In genomic region chr12:57890191-57891120, GRCh38 we compare ENCODE assay signal across 10 cellular contexts. TPM values are rescaled to one million over a fixed set of nuclear protein-coding genes. Genes with fewer than 3 reads are reported as not detected.
DNase-seq lines count a peak whose midpoint lies in the region; TF ChIP-seq lines count a peak whose summit lies in the region.
"Had no signal": no experiment of that assay in that cellular context is flagged by ENCODE, and none has a peak within 500 bp of the region (broad histone marks: within the 10 kb centered on the region; RNA-seq: fewer than 3 reads in every experiment).

No MANE protein-coding gene starts in this region.

- H3K27ac ChIP-seq in epithelial cell of prostate (peak overlapping the region; percentile 98), neuronal stem cell (replicated peaks; ENCODE audit: low read length) (no peak overlapping the region)

- no peak overlapping the region for H4K91ac ChIP-seq in neuronal stem cell (ENCODE audit: low read depth, low read length, poor library complexity)

- H3K9me3 ChIP-seq in neuronal stem cell (replicated peaks in 1 of 2; ENCODE audit: control insufficient read depth in 2 of 2, insufficient read depth in 1 of 2, low read depth in 1 of 2, low read length in 2 of 2) (no peaks in the 10 kb centered on the region), BE2C (no peaks in the 10 kb centered on the region)
- H3K9me3 ChIP-seq: pancreas had no signal

- peak overlapping the region; percentile 19 for H3K23ac ChIP-seq in neuronal stem cell (ENCODE audit: low read depth, low read length, poor library complexity)

- no peak overlapping the region for H3K18ac ChIP-seq in neuronal stem cell (ENCODE audit: low read length)

- H2AK5ac ChIP-seq in neuronal stem cell (ENCODE audit: low read depth, low read length): no peak overlapping the region

- H3K4me2 ChIP-seq in neuronal stem cell (ENCODE audit: insufficient read depth, low read length, poor library complexity, severe bottlenecking): no peak overlapping the region

- H3K9ac ChIP-seq in neuronal stem cell (ENCODE audit: low read depth, low read length, poor library complexity): no peak overlapping the region

- H2BK15ac ChIP-seq in neuronal stem cell (ENCODE audit: low read length): peak overlapping the region; percentile 84

- H3K4ac ChIP-seq in neuronal stem cell (ENCODE audit: low read length): no peak overlapping the region

- H2BK12ac ChIP-seq in neuronal stem cell (ENCODE audit: low read length): no peak overlapping the region

- H3K4me3 ChIP-seq in neuronal stem cell (ENCODE audit: low read length in 2 of 2) (no peak overlapping the region), BE2C (ENCODE audit: low read depth, low read length) (no peak overlapping the region)
- H3K4me3 ChIP-seq: pancreas had no signal

- no CpG with 5 or more reads among the region's 14 CpGs for WGBS in neuronal stem cell (ENCODE audit: extremely low coverage in 2 of 2, insufficient read length in 2 of 2, insufficient replicate concordance in 1 of 2), 2 donors

- no peak overlapping the region for H4K8ac ChIP-seq in neuronal stem cell (ENCODE audit: low read depth, low read length)

- no peak overlapping the region for H2AFZ ChIP-seq in neuronal stem cell (ENCODE audit: low read length)

- H3K36me3 ChIP-seq in neuronal stem cell (replicated peaks in 1 of 2; ENCODE audit: control insufficient read depth in 2 of 2, insufficient read depth in 2 of 2, low read length in 2 of 2): no peaks in the 10 kb centered on the region
- H3K36me3 ChIP-seq in BE2C: no peaks in the 10 kb centered on the region
- H3K36me3 ChIP-seq: pancreas had no signal

- no peak for TF ChIP-seq CTCF in BE2C (IDR thresholded peaks at IDR 0.05; ENCODE audit: low read depth, low read length)

- H3K4me1 ChIP-seq in neuronal stem cell (ENCODE audit: control insufficient read depth in 2 of 2, insufficient read depth in 1 of 2, low read depth in 1 of 2, low read length in 2 of 2) (peaks cover 28 to 34% of the 10 kb centered on the region in 2 donors), BE2C (peaks cover 53% of the 10 kb centered on the region)

- H2BK120ac ChIP-seq in neuronal stem cell (ENCODE audit: low read depth, low read length): peak overlapping the region; percentile 10

- H3K27me3 ChIP-seq in neuronal stem cell (ENCODE audit: control insufficient read depth in 3 of 3, insufficient read depth in 3 of 3, low read depth in 1 of 3, low read length in 3 of 3) (no peaks in the 10 kb centered on the region), BE2C (no peaks in the 10 kb centered on the region)
- H3K27me3 ChIP-seq: pancreas had no signal

- no peak overlapping the region for H3K14ac ChIP-seq in neuronal stem cell (ENCODE audit: low read length)

- no peaks in the 10 kb centered on the region for H3K79me1 ChIP-seq in neuronal stem cell (ENCODE audit: low read depth, low read length)

- DNase-seq in A172 (ENCODE audit: low spot score) (peak; percentile 35), NCI-H2107 treated with DMSO at 0.1 percent for 48 hours (lab: John Stamatoyannopoulos, UW; ENCODE audit: unreplicated experiment) (peak; percentile 84), epithelial cell of prostate (ENCODE audit: low read depth, low spot score) (peak; percentile 49), neuronal stem cell (ENCODE audit: low spot score) (no peak), BE2C (no peak), NCI-H1048 (lab: John Stamatoyannopoulos, UW) (no peak), mesenteric fat pad (ENCODE audit: low spot score) (no peak), OCI-M1 (lab: John Stamatoyannopoulos, UW) (no peak)
- DNase-seq: erythroblast had no signal

- H2BK5ac ChIP-seq in neuronal stem cell (ENCODE audit: low read length): no peak overlapping the region

RNA-seq across cellular contexts. Expression of gene CTDSP2, which starts 43.9 kb away (rescaled TPM):
- total RNA-seq in A172 (2014; rRNA removed; shearing (Covaris generic)): 26.9 and 27.5 TPM in 2 replicates
- 72.5 TPM for polyA plus RNA-seq in neuronal stem cell (2013, experiment 1 of 2)
- 71.9 TPM for polyA plus RNA-seq in neuronal stem cell (2013, experiment 2 of 2)
- 115 TPM for polyA plus RNA-seq in BE2C (2012; ENCODE audit: insufficient read depth, insufficient read length, low read depth)
- 156 TPM for total RNA-seq in mesenteric fat pad

RNA-seq across cellular contexts. Expression of gene ATP23, which starts 50.9 kb away (rescaled TPM):
- 15.7 and 17.7 TPM in 2 replicates for total RNA-seq in A172 (2014; rRNA removed; shearing (Covaris generic))
- polyA plus RNA-seq in neuronal stem cell (2013, experiment 1 of 2): 4.0 TPM
- polyA plus RNA-seq in neuronal stem cell (2013, experiment 2 of 2): 4.3 TPM
- polyA plus RNA-seq in BE2C (2012; ENCODE audit: insufficient read depth, insufficient read length, low read depth): 3.5 TPM
- 9.5 TPM for total RNA-seq in mesenteric fat pad

Comparison
In these comparisons a context has a peak if more than half of its experiments do, and no peak if none do; other contexts are left out.
1. DNase-seq: peak in A172 (single experiment), NCI-H2107 treated with DMSO at 0.1 percent for 48 hours (single experiment) and epithelial cell of prostate (single experiment); none in neuronal stem cell (single experiment), BE2C (single experiment), NCI-H1048 (single experiment), mesenteric fat pad (single experiment) and OCI-M1 (single experiment).